Comparison of ENCODE assay signal across 8 cellular contexts in genomic region chrX:49039598-49040375, GRCh38. TPM values are rescaled to one million over a fixed set of nuclear protein-coding genes. Genes with fewer than 3 reads are reported as not detected.
DNase-seq lines count a peak whose midpoint lies in the region; ATAC-seq and TF ChIP-seq lines count a peak whose summit lies in the region.

No MANE protein-coding gene starts in this region.

- no peaks in the 10 kb centered on the region for H3K27me3 Mint-ChIP-seq in mesothelial cell of epicardium (ENCODE audit: low read depth)

- no peak for TF ChIP-seq CTCF in mesothelial cell of epicardium (IDR thresholded peaks at IDR 0.05; ENCODE audit: unreplicated experiment)

- peaks cover 8% of the 10 kb centered on the region for H3K9me3 Mint-ChIP-seq in mesothelial cell of epicardium

- H3K4me1 Mint-ChIP-seq in mesothelial cell of epicardium, result peaks cover 42% of the 10 kb centered on the region

- peak overlapping the region; percentile 92 for H3K27ac ChIP-seq in epithelial cell of prostate

- no peak for ATAC-seq in HG03135 (IDR thresholded peaks at IDR 0.05; ENCODE audit: unreplicated experiment)

- H3K27ac Mint-ChIP-seq in mesothelial cell of epicardium, result peak overlapping the region; percentile 100

- H3K36me3 Mint-ChIP-seq in mesothelial cell of epicardium, result peaks cover 15% of the 10 kb centered on the region

- peak; percentile 35 to 42 for DNase-seq in NCI-H2081 (lab: John Stamatoyannopoulos, UW)
- no peak for DNase-seq in NCI-H2081 treated with DMSO at 0.1 percent for 48 hours (lab: John Stamatoyannopoulos, UW)
- peak; percentile 96 for DNase-seq in NCI-H82 (lab: John Stamatoyannopoulos, UW)
- DNase-seq in activated CD8-positive, alpha-beta memory T cell treated with anti-CD3 and anti-CD28 coated beads for 4 hours (ENCODE audit: low read depth in 2 of 2), result peak; percentile 10 to 26
- DNase-seq in epithelial cell of prostate (ENCODE audit: low read depth, low spot score), result peak; percentile 64
- DNase-seq in mesothelial cell of epicardium (ENCODE audit: low spot score in 2 of 2, unreplicated experiment in 2 of 2), result peak; percentile 62 to 69
- DNase-seq in stimulated activated CD8-positive, alpha-beta memory T cell treated with anti-CD3 and anti-CD28 coated beads, Interleukin-4, amount 100 ng/mL, for 48 hours, result peak; percentile 53

- peak overlapping the region; percentile 90 for H3K4me3 Mint-ChIP-seq in mesothelial cell of epicardium

RNA-seq across cellular contexts. Expression of gene TFE3, which starts 3.4 kb away (rescaled TPM):
- 52.5 to 54.2 TPM (median 53.2 TPM) in 3 replicates for total RNA-seq in mesothelial cell of epicardium

RNA-seq across cellular contexts. Expression of gene CCDC120, which starts 19.0 kb away (rescaled TPM):
- 33.5 to 35.1 TPM (median 33.7 TPM) in 3 replicates for total RNA-seq in mesothelial cell of epicardium

RNA-seq across cellular contexts. Expression of gene PRAF2, which starts 34.0 kb away (rescaled TPM):
- total RNA-seq in mesothelial cell of epicardium, result 30.5 to 32.0 TPM (median 31.7 TPM) in 3 replicates

RNA-seq across cellular contexts. Expression of gene GRIPAP1, which starts 37.7 kb away (rescaled TPM):
- 64.4 to 69.7 TPM (median 68.4 TPM) in 3 replicates for total RNA-seq in mesothelial cell of epicardium

RNA-seq across cellular contexts. Expression of gene WDR45, which starts 39.9 kb away (rescaled TPM):
- 48.6 to 59.9 TPM (median 53.2 TPM) in 3 replicates for total RNA-seq in mesothelial cell of epicardium
